In the genomic region with DNA sequence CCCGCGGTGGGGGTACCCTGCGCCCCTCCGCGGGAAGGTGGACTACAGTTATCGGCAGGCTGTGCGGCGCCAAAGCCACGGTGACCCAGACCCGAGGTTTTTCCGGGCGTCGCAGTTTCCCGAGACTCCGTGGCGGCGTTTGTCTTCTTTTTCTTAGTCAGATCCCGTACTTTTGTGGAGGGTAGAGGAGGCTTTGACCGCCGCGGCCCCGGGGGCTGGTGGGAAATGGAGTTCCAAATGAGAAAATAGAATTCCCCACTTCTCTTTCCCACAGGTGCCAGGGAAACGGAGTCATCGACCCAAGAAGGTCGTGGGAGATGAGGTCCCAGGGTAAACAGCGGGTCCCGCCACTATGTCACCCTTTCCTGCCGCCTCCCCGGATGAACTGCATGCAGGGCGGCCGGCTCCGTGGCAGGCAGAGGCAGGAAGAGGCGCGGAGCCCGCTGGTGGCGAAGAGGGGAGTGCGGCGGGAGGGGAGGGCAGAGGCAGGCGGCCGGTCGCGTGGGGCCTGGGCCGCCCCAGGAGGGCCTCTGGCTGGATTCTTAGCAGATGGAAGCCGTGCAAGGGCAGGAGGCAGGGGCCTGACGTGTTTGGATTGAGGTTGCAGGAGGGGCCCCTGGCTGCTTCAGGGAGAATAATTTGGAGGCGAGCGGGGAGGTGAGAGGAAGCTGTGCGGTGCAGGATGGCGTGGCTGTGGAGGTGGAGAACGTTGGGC, we compare ENCODE assay signal across 8 cellular contexts. TPM values are rescaled to one million over a fixed set of nuclear protein-coding genes. Genes with fewer than 3 reads are reported as not detected.
DNase-seq lines count a peak whose midpoint lies in the region; ATAC-seq, FAIRE-seq and TF ChIP-seq lines count a peak whose summit lies in the region.

No MANE protein-coding gene starts in this region.

- H3K4me1 Mint-ChIP-seq in T-cell (peaks cover 13 to 26% (median 19%) of the 10 kb centered on the region in 3 donors), astrocyte (ENCODE audit: low read depth, unreplicated experiment) (peaks cover 12% of the 10 kb centered on the region)

- H3K4me3 Mint-ChIP-seq in T-cell: peak overlapping the region; percentile 78 to 89 (median 83)
- no peak overlapping the region for H3K4me3 Mint-ChIP-seq in astrocyte (ENCODE audit: unreplicated experiment)

- H3K4me1 ChIP-seq in astrocyte (ENCODE audit: insufficient read depth, low read length): peaks cover 25% of the 10 kb centered on the region

- DNase-seq in AG08396 (ENCODE audit: low spot score) (peak; percentile 63), T-cell (peak in 32 of 34 experiments; percentile 30 to 65 (median 46)), astrocyte (ENCODE audit: low read depth) (no peak), NCI-H510A (lab: John Stamatoyannopoulos, UW) (no peak)
- DNase-seq in stimulated activated CD4-positive, alpha-beta T cell treated with anti-CD3 and anti-CD28 coated beads, Interleukin-1b, Interleukin-23, amount 100 ng/mL, for 48 hours: peak; percentile 56

- H4K20me1 ChIP-seq in astrocyte (ENCODE audit: insufficient read depth, low read length): peaks cover 42% of the 10 kb centered on the region

- no peaks in the 10 kb centered on the region for H3K9me3 Mint-ChIP-seq in T-cell
- no peaks in the 10 kb centered on the region for H3K9me3 Mint-ChIP-seq in astrocyte (ENCODE audit: unreplicated experiment)

- no peak for FAIRE-seq in astrocyte (lab: Jason Lieb, UNC)

- H3K4me3 ChIP-seq in astrocyte (ENCODE audit: insufficient read depth, low read depth, low read length) (peak overlapping the region; percentile 43), iPS-18c (ENCODE audit: insufficient read depth, low read depth, low read length) (peak overlapping the region; percentile 39; the same call in 1 of the 2 replicates)

- H3K4me2 ChIP-seq in astrocyte (ENCODE audit: low read length): peak overlapping the region; percentile 83

- ATAC-seq in T-cell (replicated peaks in 1 of 4) (peak; percentile 85 to 87 (median 86)), HG03354 (IDR thresholded peaks at IDR 0.05; ENCODE audit: poor library complexity, severe bottlenecking, unreplicated experiment) (no peak), GM21825 (IDR thresholded peaks at IDR 0.05; ENCODE audit: unreplicated experiment) (no peak)

- no peaks in the 10 kb centered on the region for H3K79me2 ChIP-seq in astrocyte (ENCODE audit: insufficient read depth, low read length)

- no peaks in the 10 kb centered on the region for H3K27me3 Mint-ChIP-seq in T-cell
- H3K27me3 Mint-ChIP-seq in astrocyte (ENCODE audit: low read depth, unreplicated experiment): no peaks in the 10 kb centered on the region

- peak overlapping the region; percentile 26 for H3K27ac ChIP-seq in astrocyte (ENCODE audit: low read depth, low read length)

- peaks cover 14% of the 10 kb centered on the region for H3K36me3 ChIP-seq in astrocyte (ENCODE audit: insufficient read depth, low read length)

- TF ChIP-seq CTCF in astrocyte (IDR thresholded peaks at IDR 0.05; ENCODE audit: insufficient read depth, low read depth, low read length): no peak

- H2AFZ ChIP-seq in astrocyte (ENCODE audit: low read depth, low read length): no peak overlapping the region

- POLR2A ChIA-PET in T-cell (lab: Charles Lee): interaction anchor here in 1 of 2 donors (0.7 kb wide), 1 partner anchor 821 kb away, joined by 5 read pairs; no protein-coding TSS in a partner anchor

- no peaks in the 10 kb centered on the region for H3K27me3 ChIP-seq in astrocyte (ENCODE audit: insufficient read depth, low read length)

- H3K9ac ChIP-seq in astrocyte (ENCODE audit: low read length): peak overlapping the region; percentile 70

- CTCF ChIA-PET in T-cell (lab: Charles Lee): no interaction called here

- H3K9me3 ChIP-seq in astrocyte (ENCODE audit: insufficient read depth, low read depth, low read length) (no peaks in the 10 kb centered on the region), iPS-18c (ENCODE audit: control insufficient read depth, insufficient read depth, low read length) (no peaks in the 10 kb centered on the region)

- H3K36me3 Mint-ChIP-seq in T-cell (peaks cover 7% of the 10 kb centered on the region), astrocyte (ENCODE audit: low read depth, unreplicated experiment) (peaks cover 13% of the 10 kb centered on the region)

- H3K27ac Mint-ChIP-seq in T-cell (peak overlapping the region; percentile 87 to 90), astrocyte (ENCODE audit: unreplicated experiment) (peak overlapping the region; percentile 53)

RNA-seq across cellular contexts. Expression of a gene that starts 11.5 kb away (rescaled TPM):
- 10 to 100 TPM; 37.8 to 81.5 (median 70.6) TPM for total RNA-seq in T-cell
- total RNA-seq in astrocyte: 62.4 and 67.1 TPM in 2 replicates

RNA-seq across cellular contexts. Expression of a gene that starts 25.3 kb away (rescaled TPM):
- total RNA-seq in T-cell: 1 to 10 TPM; 2.6 to 3.5 (median 3.2) TPM
- 1.4 TPM in 2 replicates for total RNA-seq in astrocyte

RNA-seq across cellular contexts. Expression of a gene that starts 31.0 kb away (rescaled TPM):
- total RNA-seq in T-cell: 10 to 100 TPM; 17.5 to 28.2 (median 23.5) TPM
- total RNA-seq in astrocyte: 6.2 TPM in 2 replicates

RNA-seq across cellular contexts. Expression of a gene that starts 34.9 kb away (rescaled TPM):
- total RNA-seq in T-cell: 10 to 100 TPM; 29.7 to 55.2 (median 42.6) TPM
- total RNA-seq in astrocyte: 35.6 and 41.4 TPM in 2 replicates

Comparison
In these comparisons a context has a peak if more than half of its experiments do, and no peak if none do; other contexts are left out.
1. DNase-seq: peak in AG08396 (single experiment), T-cell (32 of 34) and stimulated activated CD4-positive, alpha-beta T cell treated with anti-CD3 and anti-CD28 coated beads, Interleukin-1b, Interleukin-23, amount 100 ng/mL, for 48 hours (single experiment); none in astrocyte (single experiment) and NCI-H510A (single experiment).
2. ATAC-seq: peak in T-cell (4 of 4); none in HG03354 (single experiment) and GM21825 (single experiment).